ENCODE assay signal across 36 cellular contexts in the genomic region with DNA sequence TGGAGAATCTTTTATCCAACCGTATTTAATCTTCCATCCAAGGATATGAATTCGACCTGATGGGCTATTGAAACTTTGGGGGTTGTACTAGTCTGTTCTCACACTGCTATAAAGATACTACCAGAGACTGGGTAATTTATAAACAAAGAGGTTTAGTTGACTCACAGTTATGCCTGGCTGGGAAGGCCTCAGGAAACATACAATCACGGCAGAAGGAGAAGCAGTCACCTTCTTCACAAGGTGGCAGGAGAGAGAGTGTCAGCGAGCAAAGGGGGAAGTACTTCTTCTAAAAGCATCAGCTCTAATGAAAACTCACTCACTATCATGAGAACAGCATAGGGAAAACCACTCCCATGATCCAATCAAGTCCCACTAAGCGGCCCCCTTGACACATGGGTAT. TPM values are rescaled to one million over a fixed set of nuclear protein-coding genes. Genes with fewer than 3 reads are reported as not detected.
"Had no signal": no experiment of that assay in that cellular context is flagged by ENCODE, and none has a peak within 500 bp of the region (broad histone marks: within the 10 kb centered on the region; RNA-seq: fewer than 3 reads in every experiment).

No MANE protein-coding gene starts in this region.

- DNase-seq: Karpas-422, Kasumi-1, KG1, MG63, MM.1S, MV-4-11, NCI-H1048, NCI-H1092, NCI-H1092 treated with DMSO at 0.1 percent for 48 hours, NCI-H1105, NCI-H1105 treated with DMSO at 0.1 percent for 48 hours, NCI-H1417, NCI-H1417 treated with DMSO at 0.1 percent for 48 hours, NCI-H1436, NCI-H1436 treated with DMSO at 0.1 percent for 48 hours, NCI-H146, NCI-H1694, NCI-H1694 treated with DMSO at 0.1 percent for 48 hours, NCI-H187, NCI-H187 treated with DMSO at 0.1 percent for 48 hours, NCI-H1930, NCI-H2029, NCI-H2029 treated with DMSO at 0.1 percent for 48 hours, NCI-H2081, NCI-H2081 treated with DMSO at 0.1 percent for 48 hours, NCI-H2107, NCI-H2171, NCI-H2171 treated with DMSO at 0.1 percent for 48 hours, NCI-H2227 treated with DMSO at 0.1 percent for 48 hours, NCI-H226, NCI-H345, NCI-H446, NCI-H446 treated with DMSO at 0.1 percent for 48 hours, NCI-H510A, NCI-H510A treated with DMSO at 0.1 percent for 48 hours had no signal

RNA-seq across cellular contexts. Expression of a gene that starts 43.8 kb away (rescaled TPM):
- total RNA-seq: MCF 10A had no signal

RNA-seq across cellular contexts. Expression of a gene that starts 47.6 kb away (rescaled TPM):
- total RNA-seq: MCF 10A had no signal
